Comparison of ENCODE assay signal across 10 cellular contexts in the genomic region with DNA sequence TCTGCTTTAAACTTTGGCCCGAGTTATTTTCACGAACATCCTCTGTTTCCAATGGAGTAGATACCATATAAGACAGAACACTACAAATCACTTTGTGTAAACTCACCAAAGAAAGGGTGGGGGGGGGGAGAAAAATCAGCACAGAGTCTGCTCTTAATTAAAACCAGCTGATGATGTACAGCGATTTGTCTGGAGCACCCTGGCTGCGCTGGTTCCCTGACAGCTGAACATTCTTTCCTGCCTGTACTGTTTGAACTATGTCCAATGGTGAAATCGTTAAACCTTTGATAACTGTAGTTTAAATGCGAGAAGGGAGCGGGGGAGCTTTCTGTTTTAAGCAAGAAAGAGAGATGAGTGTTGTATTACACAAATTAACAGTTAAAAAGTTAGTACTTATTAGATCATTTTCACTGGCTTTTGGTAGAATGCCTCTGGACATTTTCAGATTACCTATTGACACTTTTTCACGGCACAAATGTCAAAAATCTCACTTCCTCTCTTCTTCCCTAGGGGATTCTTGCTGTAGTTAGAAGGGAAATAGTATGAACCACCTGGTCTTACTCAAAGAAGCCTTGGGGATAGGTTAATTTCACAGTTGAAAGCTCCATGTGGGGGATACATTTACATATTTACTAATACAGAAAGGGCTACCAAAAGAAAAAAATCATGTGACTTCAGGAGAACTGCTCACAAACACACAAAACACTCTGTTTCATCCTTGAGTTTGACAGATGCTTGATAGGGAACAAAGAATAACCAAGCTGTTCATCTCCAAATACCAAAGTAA.
DNase-seq lines count a peak whose midpoint lies in the region; ATAC-seq and TF ChIP-seq lines count a peak whose summit lies in the region.
"Had no signal": no experiment of that assay in that cellular context is flagged by ENCODE, and none has a peak within 500 bp of the region (broad histone marks: within the 10 kb centered on the region; RNA-seq: fewer than 3 reads in every experiment).

No MANE protein-coding gene starts in this region.

- H3K9me3 Mint-ChIP-seq in activated CD4-positive, alpha-beta memory T cell treated with anti-CD3 and anti-CD28 coated beads for 36 hours: peaks cover 1% of the 10 kb centered on the region

- no peaks in the 10 kb centered on the region for H3F3A ChIP-seq in SU-DHL-6 (ENCODE audit: insufficient read depth)

- intact Hi-C loops in activated CD4-positive, alpha-beta memory T cell treated with anti-CD3 and anti-CD28 coated beads for 36 hours (cut with micrococcal nuclease): no loop called here
- intact Hi-C loops in right lobe of liver (cut with DNase I): no loop called here

- H3K27me3 ChIP-seq in SU-DHL-6 (ENCODE audit: low read length) (no peaks in the 10 kb centered on the region), right lobe of liver (no peaks in the 10 kb centered on the region)

- CTCF ChIA-PET in activated CD4-positive, alpha-beta memory T cell treated with anti-CD3 and anti-CD28 coated beads for 36 hours (lab: Charles Lee): interaction anchor here (0.6 kb wide), 1 partner anchor 212 kb away, joined by 3 read pairs; no protein-coding TSS in a partner anchor

- POLR2A ChIA-PET in activated CD4-positive, alpha-beta memory T cell treated with anti-CD3 and anti-CD28 coated beads for 36 hours (lab: Charles Lee): no interaction called here

- DNase-seq in skeletal muscle cell (ENCODE audit: low read depth) (peak; percentile 87), right lobe of liver (no peak), dermis blood vessel endothelial cell (no peak), NCI-H1417 (lab: John Stamatoyannopoulos, UW) (no peak)
- DNase-seq in activated CD4-positive, alpha-beta memory T cell treated with anti-CD3 and anti-CD28 coated beads for 36 hours: no peak
- DNase-seq: NCI-H2029 treated with DMSO at 0.1 percent for 48 hours had no signal

- H3K4me1 ChIP-seq in right lobe of liver: no peaks in the 10 kb centered on the region

- H3K27ac ChIP-seq in SU-DHL-6 (ENCODE audit: low read depth, low read length) (no peak overlapping the region), right lobe of liver (no peak overlapping the region)

- no peaks in the 10 kb centered on the region for H3K36me3 Mint-ChIP-seq in activated CD4-positive, alpha-beta memory T cell treated with anti-CD3 and anti-CD28 coated beads for 36 hours

- H3K27ac Mint-ChIP-seq in activated CD4-positive, alpha-beta memory T cell treated with anti-CD3 and anti-CD28 coated beads for 36 hours: no peak overlapping the region

- H3K9ac ChIP-seq in SU-DHL-6 (ENCODE audit: low read length): no peak overlapping the region

- no peak for TF ChIP-seq CTCF in SU-DHL-6 (IDR thresholded peaks at IDR 0.05; ENCODE audit: insufficient read depth, low read length, poor library complexity, severe bottlenecking)
- TF ChIP-seq CTCF in right lobe of liver (IDR thresholded peaks at IDR 0.05): no peak

- WGBS in right lobe of liver (ENCODE audit: insufficient coverage, low coverage, low lambda C conversion rate, missing lambda C conversion rate): 57% methylated on average over 8 of the region's 8 CpGs

- peaks cover 15% of the 10 kb centered on the region for H3K4me1 Mint-ChIP-seq in activated CD4-positive, alpha-beta memory T cell treated with anti-CD3 and anti-CD28 coated beads for 36 hours (ENCODE audit: low read depth)

- no peak overlapping the region for H3K4me3 Mint-ChIP-seq in activated CD4-positive, alpha-beta memory T cell treated with anti-CD3 and anti-CD28 coated beads for 36 hours
- H3K4me3 Mint-ChIP-seq: neural crest cell had no signal

- peak; percentile 90 for ATAC-seq in GM18870 (IDR thresholded peaks at IDR 0.05; ENCODE audit: unreplicated experiment)
- ATAC-seq in HG02759 (IDR thresholded peaks at IDR 0.05; ENCODE audit: unreplicated experiment): peak; percentile 95
- no peak for ATAC-seq in right lobe of liver

- H3K9me2 ChIP-seq in SU-DHL-6 (replicated peaks; ENCODE audit: insufficient read depth, low read length): no peaks in the 10 kb centered on the region

- no peaks in the 10 kb centered on the region for H3K79me2 ChIP-seq in SU-DHL-6 (ENCODE audit: insufficient read depth, low read length)

- H3K4me3 ChIP-seq in SU-DHL-6 (ENCODE audit: insufficient read depth, low read length, poor library complexity, severe bottlenecking) (no peak overlapping the region), skeletal muscle cell (ENCODE audit: low read depth, low read length) (no peak overlapping the region), right lobe of liver (no peak overlapping the region)

- peak overlapping the region; percentile 45 for H3K4me2 ChIP-seq in SU-DHL-6 (ENCODE audit: low read depth, low read length, poor library complexity, severe bottlenecking)

- no peaks in the 10 kb centered on the region for H3K36me3 ChIP-seq in SU-DHL-6 (ENCODE audit: low read length)
- H3K36me3 ChIP-seq in right lobe of liver: no peaks in the 10 kb centered on the region

- peaks cover 4% of the 10 kb centered on the region; the same call in 1 of the 2 replicates for H3K9me3 ChIP-seq in SU-DHL-6 (ENCODE audit: insufficient read depth, low read length)
- H3K9me3 ChIP-seq in right lobe of liver: no peaks in the 10 kb centered on the region

- no peak for TF ChIP-seq POLR2A in right lobe of liver (IDR thresholded peaks at IDR 0.05)

- no peaks in the 10 kb centered on the region for H3K27me3 Mint-ChIP-seq in activated CD4-positive, alpha-beta memory T cell treated with anti-CD3 and anti-CD28 coated beads for 36 hours

- no peaks in the 10 kb centered on the region for H4K20me1 ChIP-seq in SU-DHL-6 (ENCODE audit: low read depth, low read length)

- no peak overlapping the region for H2AFZ ChIP-seq in SU-DHL-6 (ENCODE audit: low read depth, low read length, severe bottlenecking)

Comparison
In these comparisons a context has a peak if more than half of its experiments do, and no peak if none do; other contexts are left out.
1. ATAC-seq: peak in GM18870 (single experiment) and HG02759 (single experiment); none in right lobe of liver (0 of 4).